In the genomic region with DNA sequence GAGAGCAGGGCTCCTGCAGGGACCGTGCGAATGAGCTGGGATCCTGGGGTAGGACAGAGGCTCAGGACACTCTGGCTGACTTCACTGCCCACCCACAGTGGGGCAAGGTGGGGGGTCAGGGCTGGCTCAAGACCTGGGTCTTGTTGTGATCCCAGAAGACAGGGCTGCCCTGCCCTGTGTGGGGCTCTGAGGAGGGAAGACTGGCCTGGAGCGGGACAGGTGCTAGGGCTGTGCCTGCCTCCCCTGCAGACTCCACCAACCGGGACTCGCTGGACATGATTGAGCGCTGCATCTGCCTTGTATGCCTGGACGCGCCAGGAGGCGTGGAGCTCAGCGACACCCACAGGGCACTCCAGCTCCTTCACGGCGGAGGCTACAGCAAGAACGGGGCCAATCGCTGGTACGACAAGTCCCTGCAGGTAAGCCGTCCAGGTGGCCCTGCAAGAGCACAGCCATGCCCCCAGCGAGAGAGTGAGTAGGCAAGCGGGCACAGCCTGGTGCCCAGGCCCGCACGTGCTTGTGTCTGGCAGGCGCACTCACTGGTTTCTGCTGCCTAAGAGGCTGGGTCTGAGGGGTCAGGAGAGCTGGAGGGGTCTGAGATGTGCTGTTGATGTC, we compare ENCODE assay signal across 1 cellular context.
TF ChIP-seq lines count a peak whose summit lies in the region.

No MANE protein-coding gene starts in this region.

TF ChIP-seq in H1, 55 proteins besides CTCF, POLR2A, EP300 and RAD21:
- TF ChIP-seq HDAC2 (IDR thresholded peaks at IDR 0.05; ENCODE audit: borderline replicate concordance in 1 of 2, low read depth in 2 of 2, low read length in 2 of 2) (no peak), SIX5 (IDR thresholded peaks at IDR 0.05; ENCODE audit: low read depth, low read length) (no peak), YY1 (IDR thresholded peaks at IDR 0.05; ENCODE audit: low read depth, low read length) (no peak), CREB1 (IDR thresholded peaks at IDR 0.05) (no peak), BACH1 (IDR thresholded peaks at IDR 0.05; ENCODE audit: low read length) (no peak)
